Comparison of ENCODE assay signal across 8 cellular contexts in the genomic region with DNA sequence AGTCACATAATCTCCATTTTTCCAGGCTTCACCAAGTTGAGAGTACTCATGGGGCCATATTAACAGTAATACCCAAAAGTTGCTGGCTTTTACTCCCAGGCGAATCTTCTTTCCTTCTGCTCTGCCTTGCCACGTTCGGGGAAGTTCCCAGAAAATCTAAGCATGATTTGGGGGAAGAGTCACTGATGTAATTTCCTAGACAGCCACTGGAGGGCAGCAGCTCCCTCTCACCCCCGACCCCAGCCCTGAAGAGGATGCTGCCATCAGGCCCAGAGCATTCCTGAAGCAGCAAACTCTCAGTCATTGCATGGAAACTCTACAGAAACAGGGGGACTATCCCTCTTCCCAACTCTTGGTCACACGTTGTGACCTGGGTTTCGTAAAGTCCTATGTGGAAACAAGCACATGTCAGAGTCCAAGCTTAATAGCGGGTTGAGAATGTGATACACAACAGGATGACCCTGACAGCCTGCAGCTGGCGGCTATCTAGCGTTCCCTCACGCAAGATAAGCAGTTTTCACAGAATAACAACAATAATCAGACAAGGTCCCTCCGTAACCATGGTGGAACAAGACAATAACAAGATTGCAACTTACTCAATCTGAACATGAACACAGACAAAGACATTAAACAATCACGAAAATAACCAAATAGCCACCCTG. TPM values are rescaled to one million over a fixed set of nuclear protein-coding genes. Genes with fewer than 3 reads are reported as not detected.
DNase-seq lines count a peak whose midpoint lies in the region; ATAC-seq and TF ChIP-seq lines count a peak whose summit lies in the region.

No MANE protein-coding gene starts in this region.

- no peak overlapping the region for H3K27ac ChIP-seq in left lung

- H3K36me3 ChIP-seq in left lung, result no peaks in the 10 kb centered on the region

- H3K4me1 ChIP-seq in left lung, result peaks cover 0 to 19% of the 10 kb centered on the region in 2 donors

- DNase-seq in NCI-H526 (lab: John Stamatoyannopoulos, UW) (peak; percentile 28 to 68), NCI-H526 treated with DMSO at 0.1 percent for 48 hours (lab: John Stamatoyannopoulos, UW) (no peak), NCI-H2196 treated with DMSO at 0.1 percent for 48 hours (lab: John Stamatoyannopoulos, UW; ENCODE audit: unreplicated experiment) (peak; percentile 33), cerebellum (ENCODE audit: low spot score) (peak; percentile 63), left lung (peak in 1 of 2 donors; percentile 56)
- DNase-seq in activated CD4-positive, alpha-beta T cell treated with anti-CD3 and anti-CD28 coated beads for 24 hours (ENCODE audit: low read depth in 2 of 2), result peak; percentile 50 to 56
- peak; percentile 35 for DNase-seq in stimulated activated CD8-positive, alpha-beta memory T cell treated with anti-CD3 and anti-CD28 coated beads, Interleukin-12 subunit alpha, Interleukin-12 subunit beta, amount 100 ng/mL, for 1 hour (ENCODE audit: low read depth)
- DNase-seq in NK-92 treated with Interleukin-12 subunit alpha and Interleukin-12 subunit beta, amount 100 ng/mL, for 24 hours (lab: John Stamatoyannopoulos, UW), result no peak

- H3K4me3 ChIP-seq in left lung, result no peak overlapping the region

- intact Hi-C loops in left lung (cut with DNase I), result no loop called here

- no peaks in the 10 kb centered on the region for H3K27me3 ChIP-seq in left lung

- no peaks in the 10 kb centered on the region for H3K9me3 ChIP-seq in left lung

- TF ChIP-seq CTCF in left lung (IDR thresholded peaks at IDR 0.05), result peak; percentile 84 to 89

- peak; percentile 97 for ATAC-seq in left lung

RNA-seq across cellular contexts. Expression of a gene that starts 43.8 kb away (rescaled TPM):
- total RNA-seq in cerebellum (63.4 TPM), left lung (10 to 100 TPM; 23.9 to 27.6 TPM)

Comparison
In these comparisons a context has a peak if more than half of its experiments do, and no peak if none do; other contexts are left out.
1. DNase-seq: peak in NCI-H526 (2 of 2), NCI-H2196 treated with DMSO at 0.1 percent for 48 hours (single experiment), activated CD4-positive, alpha-beta T cell treated with anti-CD3 and anti-CD28 coated beads for 24 hours (2 of 2), cerebellum (single experiment) and stimulated activated CD8-positive, alpha-beta memory T cell treated with anti-CD3 and anti-CD28 coated beads, Interleukin-12 subunit alpha, Interleukin-12 subunit beta, amount 100 ng/mL, for 1 hour (single experiment); none in NCI-H526 treated with DMSO at 0.1 percent for 48 hours (single experiment) and NK-92 treated with Interleukin-12 subunit alpha and Interleukin-12 subunit beta, amount 100 ng/mL, for 24 hours (single experiment).